8 cellular contexts compared by ENCODE assay signal in the genomic region with DNA sequence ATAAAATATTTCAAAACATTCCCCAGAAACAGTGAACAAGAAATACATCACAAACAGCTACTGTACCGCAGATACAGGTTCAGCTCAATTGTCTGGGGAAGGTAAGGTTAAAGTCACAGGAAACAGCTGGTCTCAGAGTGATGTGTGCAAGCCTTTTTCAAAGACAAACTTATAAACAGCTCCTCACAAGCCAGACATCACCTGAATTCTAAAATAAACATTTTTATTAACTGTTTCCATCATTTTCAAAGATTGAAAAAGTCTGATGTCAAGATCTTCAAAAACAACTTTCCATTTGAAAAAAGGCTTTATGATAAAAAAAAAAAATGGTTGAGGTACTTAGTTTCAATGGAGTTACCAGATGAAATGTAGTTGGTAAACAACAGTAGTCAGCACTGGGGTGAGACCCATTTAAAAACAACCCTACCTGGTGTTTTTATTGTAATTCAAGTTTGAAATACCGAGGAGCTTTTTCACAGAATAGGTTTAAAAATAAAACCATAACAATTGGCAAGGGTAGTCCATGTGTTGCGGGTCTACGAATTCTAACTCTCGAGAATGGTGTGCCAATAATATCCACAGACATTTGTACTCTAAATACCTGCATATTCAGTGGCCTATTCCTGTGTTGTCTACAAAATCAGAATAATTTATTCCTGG. TPM values are rescaled to one million over a fixed set of nuclear protein-coding genes. Genes with fewer than 3 reads are reported as not detected.
DNase-seq lines count a peak whose midpoint lies in the region; ATAC-seq and TF ChIP-seq lines count a peak whose summit lies in the region.

No MANE protein-coding gene starts in this region.

- H3K4me1 ChIP-seq in CD8-positive, alpha-beta T cell (ENCODE audit: insufficient read depth, low read length): peaks cover 4% of the 10 kb centered on the region

- CTCF ChIA-PET in CD8-positive, alpha-beta T cell (lab: Charles Lee): interaction anchor here (0.6 to 1.7 kb wide), 16 partner anchors 11 to 759 kb away, joined by 3 to 5 read pairs (median 3); no protein-coding TSS in a partner anchor

- TF ChIP-seq CTCF in CD8-positive, alpha-beta T cell (IDR thresholded peaks at IDR 0.05): no peak
- TF ChIP-seq CTCF in choroid plexus epithelial cell (conservative IDR thresholded peaks at IDR 0.05; ENCODE audit: low read depth, low read length): no peak
- no peak for TF ChIP-seq CTCF in natural killer cell (IDR thresholded peaks at IDR 0.05)

- peak overlapping the region; percentile 66 for H3K4me3 ChIP-seq in CD8-positive, alpha-beta T cell (ENCODE audit: low read depth, low read length)
- no peak overlapping the region for H3K4me3 ChIP-seq in Jurkat, Clone E6-1 (ENCODE audit: low read length)
- H3K4me3 ChIP-seq in choroid plexus epithelial cell (ENCODE audit: low read depth, low read length): peak overlapping the region; percentile 96

- intact Hi-C loops in CD8-positive, alpha-beta T cell (cut with DNase I, micrococcal nuclease): loop anchor here (1.0 to 10.0 kb wide), 8 partner anchors 9 to 1303 kb away; a partner anchor contains a TSS
- intact Hi-C loops in natural killer cell (cut with micrococcal nuclease): loop anchor here (1.0 to 10.0 kb wide), 5 partner anchors 9 to 757 kb away; no protein-coding TSS in a partner anchor

- no peaks in the 10 kb centered on the region for H3K9me3 Mint-ChIP-seq in CD8-positive, alpha-beta T cell
- no peaks in the 10 kb centered on the region for H3K9me3 Mint-ChIP-seq in natural killer cell

- peak; percentile 9 for ATAC-seq in CD8-positive, alpha-beta T cell
- ATAC-seq in natural killer cell (no peak), HG03095 (IDR thresholded peaks at IDR 0.05; ENCODE audit: unreplicated experiment) (no peak)

- peaks cover 54% of the 10 kb centered on the region for H3K36me3 ChIP-seq in CD8-positive, alpha-beta T cell (ENCODE audit: insufficient read depth, low read length)

- H3K27me3 Mint-ChIP-seq in CD8-positive, alpha-beta T cell (ENCODE audit: low read depth): no peaks in the 10 kb centered on the region
- H3K27me3 Mint-ChIP-seq in natural killer cell (ENCODE audit: low read depth in 2 of 2): no peaks in the 10 kb centered on the region

- peak overlapping the region; percentile 99 for H3K27ac Mint-ChIP-seq in CD8-positive, alpha-beta T cell
- H3K27ac Mint-ChIP-seq in natural killer cell: peak overlapping the region; percentile 98 to 99

- peak overlapping the region; percentile 96 for H3K4me3 Mint-ChIP-seq in CD8-positive, alpha-beta T cell
- H3K4me3 Mint-ChIP-seq in natural killer cell: peak overlapping the region; percentile 88

- peaks cover 10% of the 10 kb centered on the region for H3K4me1 Mint-ChIP-seq in CD8-positive, alpha-beta T cell (ENCODE audit: low read depth)
- H3K4me1 Mint-ChIP-seq in natural killer cell: peaks cover 60 to 78% of the 10 kb centered on the region in 2 donors

- DNase-seq in CD8-positive, alpha-beta T cell: peak in 1 of 7 experiments; percentile 44
- DNase-seq in Jurkat, Clone E6-1 (ENCODE audit: low read depth, low spot score): peak; percentile 53
- DNase-seq in choroid plexus epithelial cell (ENCODE audit: low read depth): no peak
- DNase-seq in natural killer cell: no peak
- DNase-seq in NCI-H1417 treated with DMSO at 0.1 percent for 48 hours (lab: John Stamatoyannopoulos, UW): no peak
- no peak for DNase-seq in activated effector memory CD4-positive, alpha-beta T cell treated with anti-CD3 and anti-CD28 coated beads, Interleukin-2, amount 50 U/mL, for 16 hours
- DNase-seq in ecto neural progenitor cell (ENCODE audit: low spot score): no peak

- H3K9me3 ChIP-seq in CD8-positive, alpha-beta T cell (ENCODE audit: low read length): no peaks in the 10 kb centered on the region

- no peaks in the 10 kb centered on the region for H3K27me3 ChIP-seq in CD8-positive, alpha-beta T cell (ENCODE audit: insufficient read depth, low read length)

- POLR2A ChIA-PET in CD8-positive, alpha-beta T cell (lab: Charles Lee): interaction anchor here (0.6 to 6.6 kb wide), 23 partner anchors 8 to 565 kb away, joined by 3 to 185 read pairs (median 4); no protein-coding TSS in a partner anchor

- peaks cover 91% of the 10 kb centered on the region for H3K36me3 Mint-ChIP-seq in CD8-positive, alpha-beta T cell
- peaks cover 47% of the 10 kb centered on the region for H3K36me3 Mint-ChIP-seq in natural killer cell

- peak overlapping the region; percentile 92 for H3K27ac ChIP-seq in CD8-positive, alpha-beta T cell (ENCODE audit: low read depth, low read length)

RNA-seq across cellular contexts. Expression of a gene that starts 3.9 kb away (rescaled TPM):
- 1,000 to 10,000 TPM; 1,847 to 1,850 TPM for total RNA-seq in CD8-positive, alpha-beta T cell
- polyA plus RNA-seq in Jurkat, Clone E6-1 (2012; ENCODE audit: insufficient read depth, insufficient read length): 43.3 TPM
- total RNA-seq in natural killer cell: 1,000 to 10,000 TPM in 1 of 3 donors, 100 to 1,000 TPM in 2; 801 to 1,037 (median 830) TPM
